In genomic region chr20:20003955-20004322, GRCh38 we compare ENCODE assay signal across 10 cellular contexts. TPM values are rescaled to one million over a fixed set of nuclear protein-coding genes. Genes with fewer than 3 reads are reported as not detected.
DNase-seq lines count a peak whose midpoint lies in the region; ATAC-seq and TF ChIP-seq lines count a peak whose summit lies in the region.
"Not testable (repeated sequence)": the region's sequence is repeated elsewhere in the genome, so short reads cannot be mapped to it uniquely, and the experiment has no call there.
"Had no signal": no experiment of that assay in that cellular context is flagged by ENCODE, and none has a peak within 500 bp of the region (broad histone marks: within the 10 kb centered on the region; RNA-seq: fewer than 3 reads in every experiment).

No MANE protein-coding gene starts in this region.

- peak overlapping the region; percentile 16 for H3K27ac Mint-ChIP-seq in activated T-cell treated with anti-CD3 and anti-CD28 coated beads, Interleukin-2, amount 50 U/mL, for 72 hours
- H3K27ac Mint-ChIP-seq in neural crest cell (ENCODE audit: unreplicated experiment): peak overlapping the region; percentile 47
- not testable (repeated sequence) for H3K27ac Mint-ChIP-seq in stimulated activated naive CD8-positive, alpha-beta T cell treated with anti-CD3 and anti-CD28 coated beads, Interleukin-15, Interleukin-2, amounts not matched to agents 100 ng/mL and 50 ng/mL, for 24 hours

- not testable (repeated sequence) for H3K9me2 ChIP-seq in MM.1S (replicated peaks; ENCODE audit: insufficient read depth, low read length)

- not testable (repeated sequence) for H3K36me3 Mint-ChIP-seq in activated T-cell treated with anti-CD3 and anti-CD28 coated beads, Interleukin-2, amount 50 U/mL, for 72 hours (ENCODE audit: insufficient read depth in 2 of 2); neural crest cell (ENCODE audit: low read depth); stimulated activated naive CD8-positive, alpha-beta T cell treated with anti-CD3 and anti-CD28 coated beads, Interleukin-15, Interleukin-2, amounts not matched to agents 100 ng/mL and 50 ng/mL, for 24 hours (ENCODE audit: low read depth)

- not testable (repeated sequence) for H3K79me2 ChIP-seq in MM.1S (ENCODE audit: low read length); fibroblast of lung (ENCODE audit: control insufficient read depth, insufficient read depth, low read length)

- H3K9me3 Mint-ChIP-seq in activated T-cell treated with anti-CD3 and anti-CD28 coated beads, Interleukin-2, amount 50 U/mL, for 72 hours; neural crest cell; stimulated activated naive CD8-positive, alpha-beta T cell treated with anti-CD3 and anti-CD28 coated beads, Interleukin-15, Interleukin-2, amounts not matched to agents 100 ng/mL and 50 ng/mL, for 24 hours: not testable (repeated sequence)

- H3K27ac ChIP-seq in MM.1S (ENCODE audit: low read length): not testable (repeated sequence)
- H3K27ac ChIP-seq in body of pancreas (peak overlapping the region; percentile 30 to 69 (median 63)), fibroblast of lung (ENCODE audit: insufficient read depth, low read length) (peak overlapping the region; percentile 26), left lung (peak overlapping the region; percentile 37 to 75), aorta (ENCODE audit: low read depth in 1 of 2, low read length in 2 of 2) (peak overlapping the region; percentile 80 to 82)

- H3K4me3 Mint-ChIP-seq in activated T-cell treated with anti-CD3 and anti-CD28 coated beads, Interleukin-2, amount 50 U/mL, for 72 hours: peak overlapping the region; percentile 63 to 66
- H3K4me3 Mint-ChIP-seq in neural crest cell: not testable (repeated sequence)
- H3K4me3 Mint-ChIP-seq in stimulated activated naive CD8-positive, alpha-beta T cell treated with anti-CD3 and anti-CD28 coated beads, Interleukin-15, Interleukin-2, amounts not matched to agents 100 ng/mL and 50 ng/mL, for 24 hours: peak overlapping the region; percentile 76

- WGBS in body of pancreas, 2 donors: 40 to 47% methylated on average over 6 of the region's 6 CpGs
- 42 to 47% methylated on average over 6 of the region's 6 CpGs for WGBS in aorta, 2 donors

- not testable (repeated sequence) for H3F3A ChIP-seq in MM.1S (ENCODE audit: insufficient read depth, low read length)

- H3K27me3 ChIP-seq in MM.1S (replicated peaks; ENCODE audit: insufficient read depth, low read length); body of pancreas; fibroblast of lung (ENCODE audit: control insufficient read depth, insufficient read depth, low read length); left lung; aorta (ENCODE audit: control insufficient read depth in 1 of 2, insufficient read depth in 2 of 2, low read length in 1 of 2): not testable (repeated sequence)

- intact Hi-C loops in body of pancreas (cut with DNase I): loop anchor here (10.0 kb wide), 1 partner anchor 309 kb away; no protein-coding TSS in a partner anchor
- intact Hi-C loops in left lung (cut with DNase I): loop anchor here in 1 of 2 donors (10.0 kb wide), 1 partner anchor 309 kb away; no protein-coding TSS in a partner anchor
- intact Hi-C loops in aorta (cut with DNase I): not testable (repeated sequence)

- H3K4me3 ChIP-seq in MM.1S (ENCODE audit: low read length): peak overlapping the region; percentile 46
- not testable (repeated sequence) for H3K4me3 ChIP-seq in body of pancreas
- H3K4me3 ChIP-seq in fibroblast of lung (replicated peaks in 1 of 4; ENCODE audit: control extremely low read depth in 1 of 4, insufficient read depth in 1 of 4, low read depth in 3 of 4, low read length in 4 of 4): peak overlapping the region in 1 of 4 experiments; percentile 22
- H3K4me3 ChIP-seq in left lung: peak overlapping the region in 1 of 2 donors; percentile 5
- H3K4me3 ChIP-seq in aorta (ENCODE audit: low read length in 2 of 2): peak overlapping the region in 1 of 2 donors; percentile 21

- not testable (repeated sequence) for H3K9ac ChIP-seq in MM.1S (ENCODE audit: low read length); fibroblast of lung (ENCODE audit: insufficient read depth, low read length)

- peaks cover 20% of the 10 kb centered on the region for H3K4me1 Mint-ChIP-seq in activated T-cell treated with anti-CD3 and anti-CD28 coated beads, Interleukin-2, amount 50 U/mL, for 72 hours (ENCODE audit: low read depth)
- peaks cover 23% of the 10 kb centered on the region for H3K4me1 Mint-ChIP-seq in neural crest cell
- peaks cover 21% of the 10 kb centered on the region for H3K4me1 Mint-ChIP-seq in stimulated activated naive CD8-positive, alpha-beta T cell treated with anti-CD3 and anti-CD28 coated beads, Interleukin-15, Interleukin-2, amounts not matched to agents 100 ng/mL and 50 ng/mL, for 24 hours (ENCODE audit: low read depth)

- TF ChIP-seq CTCF in MM.1S (IDR thresholded peaks at IDR 0.05; ENCODE audit: low read length); body of pancreas (IDR thresholded peaks at IDR 0.05); fibroblast of lung (conservative IDR thresholded peaks at IDR 0.05 in 1 of 2, IDR thresholded peaks at IDR 0.05 in 1 of 2; ENCODE audit: low read depth in 1 of 2, low read length in 2 of 2); left lung (IDR thresholded peaks at IDR 0.05); neural crest cell (conservative IDR thresholded peaks at IDR 0.05): not testable (repeated sequence)

- not testable (repeated sequence) for H3K9me3 ChIP-seq in MM.1S (replicated peaks; ENCODE audit: insufficient read depth, low read length); body of pancreas; fibroblast of lung (ENCODE audit: control insufficient read depth, insufficient read depth, low read depth, low read length); left lung; aorta (ENCODE audit: control insufficient read depth, low read length)

- H3K36me3 ChIP-seq in MM.1S (replicated peaks; ENCODE audit: insufficient read depth, low read length); body of pancreas (replicated peaks in 1 of 2; ENCODE audit: insufficient read depth in 1 of 2, low read depth in 2 of 2); fibroblast of lung (ENCODE audit: control insufficient read depth, insufficient read depth, low read length); aorta (ENCODE audit: control insufficient read depth in 1 of 2, insufficient read depth in 2 of 2, low read length in 1 of 2): not testable (repeated sequence)
- peaks cover 0 to 37% of the 10 kb centered on the region in 2 donors for H3K36me3 ChIP-seq in left lung

- H3K27me3 Mint-ChIP-seq in activated T-cell treated with anti-CD3 and anti-CD28 coated beads, Interleukin-2, amount 50 U/mL, for 72 hours (ENCODE audit: low read depth): peaks cover 64% of the 10 kb centered on the region
- not testable (repeated sequence) for H3K27me3 Mint-ChIP-seq in neural crest cell (ENCODE audit: low read depth)
- H3K27me3 Mint-ChIP-seq in stimulated activated naive CD8-positive, alpha-beta T cell treated with anti-CD3 and anti-CD28 coated beads, Interleukin-15, Interleukin-2, amounts not matched to agents 100 ng/mL and 50 ng/mL, for 24 hours: peaks cover 49% of the 10 kb centered on the region

- H4K20me1 ChIP-seq in MM.1S (ENCODE audit: insufficient read depth, low read length); fibroblast of lung (ENCODE audit: control insufficient read depth, extremely low read depth, insufficient read depth, low read length): not testable (repeated sequence)

- not testable (repeated sequence) for DNase-seq in MM.1S; activated T-cell treated with anti-CD3 and anti-CD28 coated beads, Interleukin-2, amount 50 U/mL, for 72 hours; body of pancreas; left lung; neural crest cell (ENCODE audit: low read depth, low spot score); aorta
- DNase-seq in fibroblast of lung (ENCODE audit: low read depth in 2 of 2): peak in 1 of 2 donors; percentile 32

- not testable (repeated sequence) for TF ChIP-seq POLR2A in body of pancreas (IDR thresholded peaks at IDR 0.05)

- ATAC-seq in activated T-cell treated with anti-CD3 and anti-CD28 coated beads, Interleukin-2, amount 50 U/mL, for 72 hours (replicated peaks in 1 of 2); body of pancreas; left lung; aorta (ENCODE audit: low FRiP score): not testable (repeated sequence)

- peak overlapping the region; percentile 55 for H2AFZ ChIP-seq in MM.1S (ENCODE audit: low read length)
- not testable (repeated sequence) for H2AFZ ChIP-seq in fibroblast of lung (ENCODE audit: low read length)

- not testable (repeated sequence) for H3K4me1 ChIP-seq in MM.1S (ENCODE audit: low read length); aorta (ENCODE audit: control insufficient read depth in 1 of 2, insufficient read depth in 2 of 2, low read length in 2 of 2)
- H3K4me1 ChIP-seq in body of pancreas (peaks cover 58% of the 10 kb centered on the region), fibroblast of lung (ENCODE audit: control insufficient read depth, extremely low read depth, insufficient read depth, low read length) (peaks cover 13% of the 10 kb centered on the region), left lung (peaks cover 16 to 60% of the 10 kb centered on the region in 2 donors)

- peak overlapping the region; percentile 78 for H3K4me2 ChIP-seq in MM.1S (ENCODE audit: low read depth, low read length)
- not testable (repeated sequence) for H3K4me2 ChIP-seq in fibroblast of lung (ENCODE audit: extremely low read depth, insufficient read depth, low read length)

RNA-seq across cellular contexts. Expression of gene NAA20, which starts 13.2 kb away (rescaled TPM):
- 10 to 100 TPM; 62.9 to 72.5 TPM for total RNA-seq in activated T-cell treated with anti-CD3 and anti-CD28 coated beads, Interleukin-2, amount 50 U/mL, for 72 hours
- total RNA-seq in body of pancreas: 10 to 100 TPM; 19.2 to 23.4 TPM
- total RNA-seq in fibroblast of lung: 37.8 and 42.4 TPM in 2 replicates
- polyA plus RNA-seq in fibroblast of lung: 82.6 and 83.2 TPM in 2 replicates
- 63.0 and 72.7 TPM in 2 replicates for polyA plus RNA-seq in fibroblast of lung (2012)
- polyA minus RNA-seq in fibroblast of lung (ENCODE audit: low replicate concordance): 3.9 and 8.1 TPM in 2 replicates
- 10 to 100 TPM; 48.7 to 60.1 TPM for total RNA-seq in left lung
- total RNA-seq in neural crest cell: 38.2 and 40.3 TPM in 2 replicates
- total RNA-seq in aorta: 10 to 100 TPM; 38.1 to 40.6 TPM
- 10 to 100 TPM; 56.0 to 69.5 TPM for polyA plus RNA-seq in aorta

RNA-seq across cellular contexts. Expression of gene CRNKL1, which starts 48.3 kb away (rescaled TPM):
- 10 to 100 TPM; 22.3 to 27.9 TPM for total RNA-seq in activated T-cell treated with anti-CD3 and anti-CD28 coated beads, Interleukin-2, amount 50 U/mL, for 72 hours
- total RNA-seq in body of pancreas (10 to 100 TPM; 12.5 to 28.3 TPM), fibroblast of lung (32.7 and 37.8 TPM in 2 replicates), left lung (10 to 100 TPM; 17.9 to 20.1 TPM), neural crest cell (24.0 and 25.8 TPM in 2 replicates), aorta (10 to 100 TPM; 17.6 to 21.0 TPM)
- polyA plus RNA-seq in fibroblast of lung (16.5 and 19.2 TPM in 2 replicates), aorta (10 to 100 TPM in 1 of 2 donors, 1 to 10 TPM in 1; 7.3 to 13.6 TPM)
- 18.1 and 18.7 TPM in 2 replicates for polyA plus RNA-seq in fibroblast of lung (2012)
- 3.5 and 4.0 TPM in 2 replicates for polyA minus RNA-seq in fibroblast of lung (ENCODE audit: low replicate concordance)

RNA-seq across cellular contexts. Expression of gene CFAP61, which starts 48.4 kb away (rescaled TPM):
- not detected for total RNA-seq in activated T-cell treated with anti-CD3 and anti-CD28 coated beads, Interleukin-2, amount 50 U/mL, for 72 hours
- under 1 TPM in 1 of 2 donors, not detected in 1; 0.52 TPM for total RNA-seq in body of pancreas
- 0.26 TPM in 1 of 2 replicates, not detected in the other for total RNA-seq in fibroblast of lung
- 0.11 TPM in 1 of 2 replicates, not detected in the other for polyA plus RNA-seq in fibroblast of lung
- polyA plus RNA-seq in fibroblast of lung (2012): not detected in 2 replicates
- not detected in 2 replicates for polyA minus RNA-seq in fibroblast of lung (ENCODE audit: low replicate concordance)
- 1 to 10 TPM in 1 of 2 donors, not detected in 1; 4.0 TPM for total RNA-seq in left lung
- total RNA-seq in neural crest cell: 1.7 and 1.9 TPM in 2 replicates
- total RNA-seq in aorta: under 1 TPM in 1 of 2 donors, not detected in 1; 0.91 TPM
- 1 to 10 TPM in 1 of 2 donors, under 1 TPM in 1; 0.18 to 2.0 TPM for polyA plus RNA-seq in aorta
- total RNA-seq: activated CD4-positive, alpha-beta memory T cell treated with anti-CD3 and anti-CD28 coated beads, Interleukin-2, amount 10 ng/mL, durations not matched to agents 7 days and 5 days had no signal
- polyA plus RNA-seq: BJ had no signal
